9 cellular contexts compared by ENCODE assay signal in the genomic region with DNA sequence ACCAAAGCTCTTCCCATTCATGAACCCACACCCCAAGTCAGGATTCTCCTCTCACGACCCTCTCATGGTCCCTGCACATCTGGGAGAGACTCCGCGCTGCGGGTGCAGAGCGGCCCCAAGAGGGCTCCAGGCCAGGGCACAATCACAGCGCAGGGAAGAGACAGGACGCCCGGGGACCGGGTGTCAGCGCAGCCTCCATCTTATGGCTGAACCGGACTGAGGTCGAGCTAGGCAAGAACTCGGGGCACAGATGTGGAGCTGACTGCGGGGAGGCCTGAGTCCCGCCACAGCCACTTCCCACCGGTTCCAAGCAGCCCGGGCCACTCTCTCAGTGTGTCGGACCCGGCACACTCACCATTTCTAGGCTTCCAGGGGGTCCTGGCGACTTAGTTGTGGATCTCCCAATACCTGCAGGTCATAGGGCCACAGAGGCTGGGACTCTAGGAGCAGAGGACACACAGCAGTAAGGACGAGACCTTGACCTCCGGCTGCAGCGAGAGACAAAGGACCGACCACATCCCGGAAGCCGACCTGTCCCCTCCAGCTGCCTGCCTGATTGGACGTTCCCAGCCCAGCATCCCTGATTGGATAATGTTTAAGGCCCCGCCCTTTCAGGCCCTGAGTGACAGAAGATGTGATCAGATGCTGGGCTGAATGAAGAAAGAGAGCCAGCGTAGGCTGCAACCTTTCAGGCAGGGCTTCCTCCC. TPM values are rescaled to one million over a fixed set of nuclear protein-coding genes. Genes with fewer than 3 reads are reported as not detected.
DNase-seq lines count a peak whose midpoint lies in the region; ATAC-seq and TF ChIP-seq lines count a peak whose summit lies in the region.
"Not testable (repeated sequence)": the region's sequence is repeated elsewhere in the genome, so short reads cannot be mapped to it uniquely, and the experiment has no call there.
"Had no signal": no experiment of that assay in that cellular context is flagged by ENCODE, and none has a peak within 500 bp of the region (broad histone marks: within the 10 kb centered on the region; RNA-seq: fewer than 3 reads in every experiment).

ZNF208 (minus strand) TSS at position 507 of the 707 bp plus-strand sequence; CDS start at position 358, 149 bp downstream.

- not testable (repeated sequence) for H3K27me3 Mint-ChIP-seq in activated T-cell treated with anti-CD3 and anti-CD28 coated beads, Interleukin-2, amount 50 U/mL, for 24 hours; central memory CD8-positive, alpha-beta T cell
- H3K27me3 Mint-ChIP-seq in naive thymus-derived CD8-positive, alpha-beta T cell: peaks cover 0 to 13% (median 4%) of the 10 kb centered on the region in 5 donors

- H3K4me3 Mint-ChIP-seq in activated T-cell treated with anti-CD3 and anti-CD28 coated beads, Interleukin-2, amount 50 U/mL, for 24 hours: peak within 1 kb of the TSS; percentile 78
- peak within 1 kb of the TSS; percentile 72 for H3K4me3 Mint-ChIP-seq in central memory CD8-positive, alpha-beta T cell
- peak within 1 kb of the TSS; percentile 48 to 73 (median 62) for H3K4me3 Mint-ChIP-seq in naive thymus-derived CD8-positive, alpha-beta T cell

- peak within 1 kb of the TSS; percentile 67 for H3K27ac Mint-ChIP-seq in activated T-cell treated with anti-CD3 and anti-CD28 coated beads, Interleukin-2, amount 50 U/mL, for 24 hours
- peak within 1 kb of the TSS; percentile 62 for H3K27ac Mint-ChIP-seq in central memory CD8-positive, alpha-beta T cell (ENCODE audit: low read depth)
- peak within 1 kb of the TSS in 2 of 10 donors; percentile 49 to 64 for H3K27ac Mint-ChIP-seq in naive thymus-derived CD8-positive, alpha-beta T cell

- POLR2A ChIA-PET in naive thymus-derived CD8-positive, alpha-beta T cell (lab: Charles Lee): not testable (repeated sequence)

- not testable (repeated sequence) for H3K4me1 ChIP-seq in right atrium auricular region; thoracic aorta (ENCODE audit: control insufficient read depth in 1 of 2, low read depth in 2 of 2)

- DNase-seq in DMS53 (lab: John Stamatoyannopoulos, UW) (peak; percentile 92), T follicular helper cell (ENCODE audit: low read depth) (peak; percentile 16), right atrium auricular region (ENCODE audit: low spot score) (peak; percentile 78), thoracic aorta (ENCODE audit: low spot score) (peak; percentile 2)
- DNase-seq in activated T-cell treated with anti-CD3 and anti-CD28 coated beads, Interleukin-2, amount 50 U/mL, for 24 hours: peak; percentile 51
- peak in 1 of 2 donors; percentile 13 for DNase-seq in central memory CD8-positive, alpha-beta T cell (ENCODE audit: low spot score in 2 of 2)
- DNase-seq in naive thymus-derived CD8-positive, alpha-beta T cell: peak in 2 of 10 donors; percentile 9 to 17
- DNase-seq in stimulated activated CD4-positive, alpha-beta T cell treated with anti-CD3 and anti-CD28 coated beads, Interleukin-15, amount 100 ng/mL, for 24 hours: peak; percentile 39

- H3K36me3 ChIP-seq in right atrium auricular region, thoracic aorta: not testable (repeated sequence)

- peaks cover 25% of the 10 kb centered on the region for H3K9me3 Mint-ChIP-seq in activated T-cell treated with anti-CD3 and anti-CD28 coated beads, Interleukin-2, amount 50 U/mL, for 24 hours
- not testable (repeated sequence) for H3K9me3 Mint-ChIP-seq in central memory CD8-positive, alpha-beta T cell
- peaks cover 0 to 81% (median 15%) of the 10 kb centered on the region in 9 donors for H3K9me3 Mint-ChIP-seq in naive thymus-derived CD8-positive, alpha-beta T cell

- H3K4me1 Mint-ChIP-seq in activated T-cell treated with anti-CD3 and anti-CD28 coated beads, Interleukin-2, amount 50 U/mL, for 24 hours (ENCODE audit: low read depth); central memory CD8-positive, alpha-beta T cell; naive thymus-derived CD8-positive, alpha-beta T cell: not testable (repeated sequence)

- ATAC-seq in central memory CD8-positive, alpha-beta T cell (replicated peaks; ENCODE audit: extremely low read depth, poor library complexity, severe bottlenecking): peak; percentile 62
- peak; percentile 57 to 74 for ATAC-seq in naive thymus-derived CD8-positive, alpha-beta T cell
- ATAC-seq in thoracic aorta (ENCODE audit: insufficient number of reproducible peaks, low FRiP score, low read depth): peak; percentile 20

- H3K9me3 ChIP-seq in right atrium auricular region, thoracic aorta: not testable (repeated sequence)

- H3K27ac ChIP-seq in right atrium auricular region (peak within 1 kb of the TSS; percentile 45 to 83), thoracic aorta (peak within 1 kb of the TSS in 1 of 2 donors; percentile 44)

- not testable (repeated sequence) for H3K27me3 ChIP-seq in right atrium auricular region; thoracic aorta (replicated peaks; ENCODE audit: insufficient read depth)

- not testable (repeated sequence) for TF ChIP-seq CTCF in right atrium auricular region (IDR thresholded peaks at IDR 0.05); thoracic aorta (IDR thresholded peaks at IDR 0.05)

- peaks cover 42% of the 10 kb centered on the region for H3K36me3 Mint-ChIP-seq in activated T-cell treated with anti-CD3 and anti-CD28 coated beads, Interleukin-2, amount 50 U/mL, for 24 hours (ENCODE audit: low read depth)
- not testable (repeated sequence) for H3K36me3 Mint-ChIP-seq in central memory CD8-positive, alpha-beta T cell (ENCODE audit: insufficient read depth)
- H3K36me3 Mint-ChIP-seq in naive thymus-derived CD8-positive, alpha-beta T cell: peaks cover 12 to 16% (median 14%) of the 10 kb centered on the region in 3 donors

- peak within 1 kb of the TSS; percentile 46 to 64 for H3K4me3 ChIP-seq in right atrium auricular region
- peak within 1 kb of the TSS; percentile 74 for H3K4me3 ChIP-seq in thoracic aorta

RNA-seq across cellular contexts. Expression of gene ZNF208, which starts in this region (rescaled TPM):
- total RNA-seq in right atrium auricular region: 10 to 100 TPM in 1 of 2 donors, 1 to 10 TPM in 1; 4.4 to 25.7 TPM
- total RNA-seq in naive thymus-derived CD8-positive, alpha-beta T cell: 1 to 10 TPM; 3.2 to 3.3 TPM
- under 1 TPM in 2 of 3 donors, not detected in 1; 0.08 to 0.24 TPM for polyA plus RNA-seq in naive thymus-derived CD8-positive, alpha-beta T cell
- total RNA-seq in thoracic aorta: 1 to 10 TPM; 7.7 to 8.4 TPM
- polyA plus RNA-seq: mammary epithelial cell had no signal
